23 cellular contexts compared by ENCODE assay signal in the genomic region with DNA sequence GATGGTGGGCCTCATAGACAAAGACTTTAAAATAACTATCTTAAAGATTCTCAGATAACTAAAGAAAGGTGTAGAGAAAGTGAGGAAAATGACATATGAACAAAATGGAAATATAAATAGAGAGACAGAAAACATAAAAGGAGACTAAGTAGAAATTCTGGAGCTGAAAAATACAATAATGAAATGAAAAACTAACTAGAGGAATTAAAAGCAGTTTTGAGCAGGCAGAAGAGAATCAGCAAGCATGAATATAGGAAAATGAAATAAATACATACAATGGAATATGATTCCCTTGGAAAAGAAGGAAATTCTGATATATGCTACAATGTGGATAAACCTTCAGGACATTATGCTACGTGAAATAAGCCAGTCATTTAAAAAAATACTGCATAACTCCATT. TPM values are rescaled to one million over a fixed set of nuclear protein-coding genes. Genes with fewer than 3 reads are reported as not detected.
DNase-seq lines count a peak whose midpoint lies in the region; ATAC-seq, FAIRE-seq and TF ChIP-seq lines count a peak whose summit lies in the region.
"Had no signal": no experiment of that assay in that cellular context is flagged by ENCODE, and none has a peak within 500 bp of the region (broad histone marks: within the 10 kb centered on the region; RNA-seq: fewer than 3 reads in every experiment).

No MANE protein-coding gene starts in this region.

- no peak overlapping the region for H3K4ac ChIP-seq in mesendoderm (ENCODE audit: low read depth, low read length)

- H4K5ac ChIP-seq in mesendoderm (ENCODE audit: low read length) = no peak overlapping the region

- no peak for TF ChIP-seq POLR2A in K562 (conservative IDR thresholded peaks at IDR 0.05)

- H3K4me1 Mint-ChIP-seq in CD4-positive, alpha-beta T cell (ENCODE audit: low read depth) = peaks cover 39% of the 10 kb centered on the region
- H3K4me1 Mint-ChIP-seq in neural crest cell = peaks cover 17% of the 10 kb centered on the region

- H3K9me3 Mint-ChIP-seq in CD4-positive, alpha-beta T cell = peaks cover 9% of the 10 kb centered on the region
- H3K9me3 Mint-ChIP-seq in neural crest cell = peaks cover 28% of the 10 kb centered on the region

- intact Hi-C loops in CD4-positive, alpha-beta T cell (cut with DNase I, micrococcal nuclease) = loop anchor here (2.0 to 10.0 kb wide), 7 partner anchors 65 to 1135 kb away; partner anchors contain the start of genes CRYL1 (in 2 of the 2), MPHOSPH8 (in 1 of the 2), MRPL57 (in 1 of the 2) and SKA3 (in 1 of the 2)
- intact Hi-C loops in K562 (cut with micrococcal nuclease) (loop anchor here (5.0 kb wide), 1 partner anchor 58 kb away; no protein-coding TSS in a partner anchor), ascending aorta (cut with DNase I) (loop anchor here (5.0 to 10.0 kb wide), 2 partner anchors 132 to 295 kb away; partner anchors contain the start of genes LATS2 and XPO4)

- peaks cover 49% of the 10 kb centered on the region for H3K36me3 Mint-ChIP-seq in CD4-positive, alpha-beta T cell (ENCODE audit: low read depth)
- H3K36me3 Mint-ChIP-seq in neural crest cell (ENCODE audit: low read depth) = peaks cover 44% of the 10 kb centered on the region

- POLR2A ChIA-PET in CD4-positive, alpha-beta T cell (lab: Charles Lee) = interaction anchor here (0.7 kb wide), 1 partner anchor 66 kb away, joined by 3 read pairs; no protein-coding TSS in a partner anchor
- POLR2A ChIA-PET in K562 (lab: Yijun Ruan, JAX) = no interaction called here

- no peaks in the 10 kb centered on the region for H3K27me3 ChIP-seq in CD4-positive, alpha-beta T cell (ENCODE audit: control insufficient read depth, insufficient read depth, low read length)
- H3K27me3 ChIP-seq in K562 (ENCODE audit: control insufficient read depth in 2 of 2, insufficient read depth in 2 of 2, low read length in 2 of 2) (no peaks in the 10 kb centered on the region), ascending aorta (no peaks in the 10 kb centered on the region), mesendoderm (ENCODE audit: insufficient read depth, low read length, poor library complexity) (no peaks in the 10 kb centered on the region)
- H3K27me3 ChIP-seq: BLaER1 had no signal

- whole genome bisulfite sequencing in K562 (ENCODE audit: insufficient coverage, low coverage, missing lambda C conversion rate) = 100% methylated on average over 1 of the region's 1 CpG
- WGBS in mesendoderm (ENCODE audit: extremely low coverage, insufficient coverage, low lambda C conversion rate) = no CpG with 5 or more reads among the region's 1 CpG

- H2AFZ ChIP-seq in K562 (ENCODE audit: low read depth, low read length) = no peak overlapping the region
- H2AFZ ChIP-seq: PC-9 had no signal

- H3K79me2 ChIP-seq in K562 (ENCODE audit: control insufficient read depth, insufficient read depth, low read length) (peaks cover 25% of the 10 kb centered on the region), mesendoderm (ENCODE audit: control insufficient read depth, insufficient read depth, low read length) (no peaks in the 10 kb centered on the region)

- TF ChIP-seq CTCF in 22Rv1 (IDR thresholded peaks at IDR 0.05) (no peak), K562 (IDR thresholded peaks at IDR 0.05 in 2 of 3, conservative IDR thresholded peaks at IDR 0.05 in 1 of 3; ENCODE audit: insufficient read depth in 2 of 3, low read depth in 1 of 3, low read length in 3 of 3) (no peak), neural crest cell (conservative IDR thresholded peaks at IDR 0.05) (no peak), ascending aorta (IDR thresholded peaks at IDR 0.05) (no peak)
- TF ChIP-seq CTCF in CD4-positive, alpha-beta T cell (IDR thresholded peaks at IDR 0.05) = no peak

- ATAC-seq in CD4-positive, alpha-beta T cell (ENCODE audit: poor library complexity) = no peak
- ATAC-seq in K562 = no peak

- H2BK15ac ChIP-seq in mesendoderm (replicated peaks; ENCODE audit: low read depth) = no peak overlapping the region

- H3K27ac Mint-ChIP-seq in CD4-positive, alpha-beta T cell = peak overlapping the region; percentile 71
- H3K27ac Mint-ChIP-seq in neural crest cell (ENCODE audit: unreplicated experiment) = no peak overlapping the region

- no peak overlapping the region for H2AK5ac ChIP-seq in mesendoderm (ENCODE audit: low read length)

- H4K20me1 ChIP-seq in K562 (replicated peaks; ENCODE audit: control insufficient read depth, insufficient read depth, low read length) = no peaks in the 10 kb centered on the region
- H4K20me1 ChIP-seq: BLaER1 had no signal

- no peak for DNase-seq in CD4-positive, alpha-beta T cell
- DNase-seq in K562 (ENCODE audit: extremely low read depth in 1 of 4, low spot score in 3 of 4) = no peak
- no peak for DNase-seq in neural crest cell (ENCODE audit: low read depth, low spot score)
- no peak for DNase-seq in ascending aorta (ENCODE audit: low spot score in 2 of 2)
- no peak for DNase-seq in GM03348 (ENCODE audit: low spot score)
- DNase-seq in mesendoderm = no peak
- DNase-seq: ACHN; CD4-positive, alpha-beta memory T cell; H7; MM.1S; NCI-H1092 treated with DMSO at 0.1 percent for 48 hours; NCI-H1436 treated with DMSO at 0.1 percent for 48 hours; NCI-H1930; NCI-H2227 treated with DMSO at 0.1 percent for 48 hours; NCI-H510A treated with DMSO at 0.1 percent for 48 hours; NCI-H748 treated with DMSO at 0.1 percent for 48 hours; PC-9; RPMI8226; SHP77 treated with DMSO at 0.1 percent for 48 hours had no signal

- no peak overlapping the region for H2BK120ac ChIP-seq in mesendoderm (ENCODE audit: low read depth, low read length)

- H3K4me1 ChIP-seq in K562 (replicated peaks in 1 of 2; ENCODE audit: control insufficient read depth in 2 of 2, insufficient read depth in 2 of 2, low read length in 2 of 2) = peaks cover 5 to 13% of the 10 kb centered on the region in 2 experiments; a peak in 3 of 5 replicates
- H3K4me1 ChIP-seq in ascending aorta = peaks cover 0 to 7% of the 10 kb centered on the region in 2 donors
- H3K4me1 ChIP-seq in mesendoderm (ENCODE audit: control insufficient read depth, low read depth, low read length) = no peaks in the 10 kb centered on the region

- TF ChIP-seq EP300 in K562 (IDR thresholded peaks at IDR 0.05; ENCODE audit: low read length) = no peak

- TF ChIP-seq RAD21 in K562 (CRISPR knock-in tag; conservative IDR thresholded peaks at IDR 0.05 in 1 of 2, IDR thresholded peaks at IDR 0.05 in 1 of 2) = no peak

- H3K27ac ChIP-seq in 22Rv1 (peak overlapping the region; percentile 45), K562 (ENCODE audit: extremely low read depth, low read depth, low read length) (no peak overlapping the region), ascending aorta (no peak overlapping the region), mesendoderm (ENCODE audit: low read depth, low read length) (no peak overlapping the region)
- H3K27ac ChIP-seq in CD4-positive, alpha-beta T cell (ENCODE audit: low read depth, low read length) = no peak overlapping the region
- H3K27ac ChIP-seq: BLaER1, PC-9, SK-N-MC had no signal

- no peak overlapping the region for H3K4me2 ChIP-seq in K562 (ENCODE audit: insufficient read depth, low read length)
- no peak overlapping the region for H3K4me2 ChIP-seq in mesendoderm (ENCODE audit: low read length)
- H3K4me2 ChIP-seq: BLaER1, PC-9 had no signal

- H3K4me3 ChIP-seq in K562 (no peak overlapping the region), ascending aorta (no peak overlapping the region), mesendoderm (ENCODE audit: low read length) (no peak overlapping the region)
- H3K4me3 ChIP-seq: BLaER1, PC-9, SK-N-MC had no signal

- no peaks in the 10 kb centered on the region for H3K79me1 ChIP-seq in mesendoderm (ENCODE audit: low read length)

- no peak overlapping the region for H3K56ac ChIP-seq in mesendoderm (ENCODE audit: low read length)

- H3K9me1 ChIP-seq in K562 (ENCODE audit: control insufficient read depth, insufficient read depth, low read length) = no peaks in the 10 kb centered on the region

- no peak overlapping the region for H3K9ac ChIP-seq in K562 (ENCODE audit: insufficient read depth in 1 of 2, low read depth in 2 of 2, low read length in 2 of 2)
- H3K9ac ChIP-seq in mesendoderm (ENCODE audit: low read length) = no peak overlapping the region
- H3K9ac ChIP-seq: BLaER1 had no signal

- H3K36me3 ChIP-seq in K562 (ENCODE audit: control insufficient read depth, insufficient read depth, low read length) (peaks cover 21% of the 10 kb centered on the region; the same call in 2 of the 3 replicates), ascending aorta (peaks cover 3 to 12% of the 10 kb centered on the region in 2 donors), mesendoderm (ENCODE audit: control insufficient read depth, insufficient read depth, low read length) (no peaks in the 10 kb centered on the region)

- H3K9me3 ChIP-seq in CD4-positive, alpha-beta T cell (ENCODE audit: control insufficient read depth, low read length) = peaks cover 10% of the 10 kb centered on the region
- 0 out of 2 replicates have a peak, but pooled peaks cover 3% of the 10 kb centered on the region for H3K9me3 ChIP-seq in K562 (replicated peaks; ENCODE audit: control insufficient read depth, insufficient read depth, low read depth, low read length)
- peaks cover 0 to 16% of the 10 kb centered on the region in 2 donors for H3K9me3 ChIP-seq in ascending aorta

- no peak overlapping the region for H2BK5ac ChIP-seq in mesendoderm (ENCODE audit: low read length)

- H3K18ac ChIP-seq in mesendoderm (ENCODE audit: low read length) = no peak overlapping the region

- no peak overlapping the region for H3K23ac ChIP-seq in mesendoderm (ENCODE audit: low read length)

- FAIRE-seq in K562 (lab: Jason Lieb, UNC) = no peak
- FAIRE-seq: G401.6 had no signal

- CTCF ChIA-PET in CD4-positive, alpha-beta T cell (lab: Charles Lee) = no interaction called here
- CTCF ChIA-PET in K562 (lab: Yijun Ruan, JAX; ENCODE audit: low intra/inter-chr PET ratio) = no interaction called here

- H4K8ac ChIP-seq in mesendoderm (ENCODE audit: low read depth, low read length) = no peak overlapping the region

- H3K27me3 Mint-ChIP-seq in CD4-positive, alpha-beta T cell = no peaks in the 10 kb centered on the region
- peaks cover 2% of the 10 kb centered on the region for H3K27me3 Mint-ChIP-seq in neural crest cell (ENCODE audit: low read depth)
- H3K27me3 Mint-ChIP-seq: CD4-positive, alpha-beta memory T cell had no signal

- no TSS peak for BruUV-seq in K562 (replicated peaks; lab: Mats Ljungman, UMichigan)

- in situ Hi-C loops in K562 (cut with MboI) = no loop called here

- H3K4me3 Mint-ChIP-seq in CD4-positive, alpha-beta T cell = peak overlapping the region; percentile 64
- peak overlapping the region; percentile 10 for H3K4me3 Mint-ChIP-seq in neural crest cell

RNA-seq across cellular contexts. Expression of gene EEF1AKMT1, which starts 3.9 kb away (rescaled TPM):
- 1 to 10 TPM; 1.9 to 2.5 TPM for total RNA-seq in CD4-positive, alpha-beta T cell
- total RNA-seq in K562 (2011; cell fraction: chromatin; rRNA removed; ENCODE audit: low replicate concordance) = 5.7 and 13.4 TPM in 2 replicates
- total RNA-seq in K562 (2011; cell fraction: nucleolus; rRNA removed) = 1.8 and 3.7 TPM in 2 replicates
- 6.1 and 6.9 TPM in 2 replicates for total RNA-seq in K562 (2011; cell fraction: nucleoplasm; rRNA removed)
- total RNA-seq in K562 (2014; rRNA removed) (5.3 and 6.4 TPM in 2 replicates), K562 (2014; rRNA removed; fragmentation: Illumina TruSeq; extraction: Trizol) (8.9 and 9.0 TPM in 2 replicates), K562 (2015; rRNA removed; fragmentation: Illumina TruSeq; extraction: Trizol) (6.0 and 6.7 TPM in 2 replicates), K562 (2021) (6.0 and 7.0 TPM in 2 replicates), neural crest cell (14.4 and 14.8 TPM in 2 replicates), ascending aorta (not detected)
- polyA plus RNA-seq in K562 (2011; rRNA removed) (9.7 and 10.7 TPM in 2 replicates), K562 (2014; fragmentation: Illumina TruSeq; extraction: Trizol) (7.0 and 7.9 TPM in 2 replicates), K562 (2014; fragmentation: Nextera tagmentation; extraction: Ambion mirVana) (10 to 100 TPM; 34.8 to 36.3 TPM), K562 (2014; rRNA removed) (6.1 and 8.9 TPM in 2 replicates)
- 3.2 and 8.2 TPM in 2 replicates for polyA plus RNA-seq in K562 (2011; cell fraction: cytosol; rRNA removed)
- polyA plus RNA-seq in K562 (2011; cell fraction: nucleus; rRNA removed) = 1.6 and 4.9 TPM in 2 replicates
- 5.3 and 12.0 TPM in 2 replicates for polyA plus RNA-seq in K562 (2012)
- 12.3 and 13.6 TPM in 2 replicates for polyA minus RNA-seq in K562 (2011; rRNA and poly(A)+ RNA removed)
- polyA minus RNA-seq in K562 (2011; cell fraction: cytosol; rRNA and poly(A)+ RNA removed) = 4.6 and 5.3 TPM in 2 replicates
- 3.8 and 5.6 TPM in 2 replicates for polyA minus RNA-seq in K562 (2011; cell fraction: nucleus; rRNA and poly(A)+ RNA removed)
- 7.7 TPM for polyA plus RNA-seq in mesendoderm (2013, experiment 1 of 2)
- polyA plus RNA-seq in mesendoderm (2013, experiment 2 of 2) = 7.2 TPM
